Comparison of ENCODE assay signal across 21 cellular contexts in genomic region chr21:26194811-26195251, GRCh38. TPM values are rescaled to one million over a fixed set of nuclear protein-coding genes. Genes with fewer than 3 reads are reported as not detected.
DNase-seq lines count a peak whose midpoint lies in the region; ATAC-seq and TF ChIP-seq lines count a peak whose summit lies in the region.
"Had no signal": no experiment of that assay in that cellular context is flagged by ENCODE, and none has a peak within 500 bp of the region (broad histone marks: within the 10 kb centered on the region; RNA-seq: fewer than 3 reads in every experiment).

No MANE protein-coding gene starts in this region.

- H3K4me3 ChIP-seq in fibroblast of lung (replicated peaks in 1 of 4; ENCODE audit: control extremely low read depth in 1 of 4, insufficient read depth in 1 of 4, low read depth in 3 of 4, low read length in 4 of 4): peak overlapping the region in 1 of 4 experiments; percentile 9
- H3K4me3 ChIP-seq in CD4-positive, alpha-beta memory T cell (ENCODE audit: low read length in 2 of 2): no peak overlapping the region
- H3K4me3 ChIP-seq: SJCRH30, spleen, upper lobe of left lung had no signal

- CTCF ChIA-PET in CD4-positive, alpha-beta memory T cell (lab: Charles Lee; ENCODE audit: partially characterized antibody): interaction anchor here (0.6 kb wide), 1 partner anchor 294 kb away, joined by 4 read pairs; no protein-coding TSS in a partner anchor

- H3K27me3 Mint-ChIP-seq in naive thymus-derived CD8-positive, alpha-beta T cell: peaks cover 0 to 4% (median 0%) of the 10 kb centered on the region in 5 donors
- peaks cover 0 to 2% of the 10 kb centered on the region in 2 donors for H3K27me3 Mint-ChIP-seq in CD4-positive, alpha-beta memory T cell

- H3K9me3 Mint-ChIP-seq in naive thymus-derived CD8-positive, alpha-beta T cell: peaks cover 0 to 1% (median 0%) of the 10 kb centered on the region in 9 donors
- peaks cover 0 to 3% (median 0%) of the 10 kb centered on the region in 8 donors for H3K9me3 Mint-ChIP-seq in CD4-positive, alpha-beta memory T cell
- H3K9me3 Mint-ChIP-seq: activated naive CD4-positive, alpha-beta T cell treated with anti-CD3 and anti-CD28 coated beads, Interleukin-2, amount 10 ng/mL, durations not matched to agents 7 days and 5 days; T-helper 2 cell treated with Interferon-gamma antibody and Interleukin-4, amounts not matched to agents 5 μg/mL and 100 μg/mL, for 36 hours had no signal

- no peaks in the 10 kb centered on the region for H3K36me3 Mint-ChIP-seq in naive thymus-derived CD8-positive, alpha-beta T cell
- no peaks in the 10 kb centered on the region for H3K36me3 Mint-ChIP-seq in CD4-positive, alpha-beta memory T cell
- H3K36me3 Mint-ChIP-seq: activated naive CD4-positive, alpha-beta T cell treated with anti-CD3 and anti-CD28 coated beads, Interleukin-2, amount 10 ng/mL, durations not matched to agents 7 days and 5 days; brain; immature natural killer cell; mesothelial cell of epicardium had no signal

- TF ChIP-seq CTCF in AG09319 (IDR thresholded peaks at IDR 0.05; ENCODE audit: low read depth, low read length) (no peak), fibroblast of lung (conservative IDR thresholded peaks at IDR 0.05 in 1 of 2, IDR thresholded peaks at IDR 0.05 in 1 of 2; ENCODE audit: low read depth in 1 of 2, low read length in 2 of 2) (no peak)

- no peaks in the 10 kb centered on the region for H3K79me2 ChIP-seq in fibroblast of lung (ENCODE audit: control insufficient read depth, insufficient read depth, low read length)

- H3K4me2 ChIP-seq in fibroblast of lung (ENCODE audit: extremely low read depth, insufficient read depth, low read length): peak overlapping the region; percentile 11
- H3K4me2 ChIP-seq: KMS-11 had no signal

- H3K27me3 ChIP-seq in fibroblast of lung (ENCODE audit: control insufficient read depth, insufficient read depth, low read length): peaks cover 1% of the 10 kb centered on the region
- no peaks in the 10 kb centered on the region for H3K27me3 ChIP-seq in CD4-positive, alpha-beta memory T cell (ENCODE audit: insufficient read depth, low read length)
- H3K27me3 ChIP-seq: dorsolateral prefrontal cortex, SJCRH30, spleen, upper lobe of left lung had no signal

- no peak overlapping the region for H3K4me3 Mint-ChIP-seq in naive thymus-derived CD8-positive, alpha-beta T cell
- no peak overlapping the region for H3K4me3 Mint-ChIP-seq in CD4-positive, alpha-beta memory T cell
- H3K4me3 Mint-ChIP-seq: activated naive CD4-positive, alpha-beta T cell treated with anti-CD3 and anti-CD28 coated beads, Interleukin-2, amount 10 ng/mL, durations not matched to agents 7 days and 5 days; brain; immature natural killer cell; mesothelial cell of epicardium; T-helper 2 cell treated with Interferon-gamma antibody and Interleukin-4, amounts not matched to agents 5 μg/mL and 100 μg/mL, for 36 hours had no signal

- no peak for ATAC-seq in naive thymus-derived CD8-positive, alpha-beta T cell
- ATAC-seq: stimulated activated naive CD8-positive, alpha-beta T cell treated with anti-CD3 and anti-CD28 coated beads, Interleukin-15, Interleukin-2, amounts not matched to agents 100 U/mL and 50 U/mL, for 24 hours had no signal

- DNase-seq in AG09319 (ENCODE audit: extremely low read depth, low read depth): peak; percentile 61
- peak; percentile 10 for DNase-seq in NCI-H146 (lab: John Stamatoyannopoulos, UW)
- peak in 1 of 2 donors; percentile 28 for DNase-seq in fibroblast of lung (ENCODE audit: low read depth in 2 of 2)
- peak; percentile 44 for DNase-seq in myocyte (ENCODE audit: low read depth)
- no peak for DNase-seq in DMS153 treated with DMSO at 0.1 percent for 48 hours (lab: John Stamatoyannopoulos, UW; ENCODE audit: unreplicated experiment)
- DNase-seq in NOMO-1 (lab: John Stamatoyannopoulos, UW; ENCODE audit: unreplicated experiment in 2 of 2): no peak
- no peak for DNase-seq in naive thymus-derived CD8-positive, alpha-beta T cell
- DNase-seq in CD4-positive, alpha-beta memory T cell: no peak
- DNase-seq: activated naive CD4-positive, alpha-beta T cell treated with anti-CD3 and anti-CD28 coated beads, Interleukin-2, amount 10 ng/mL, durations not matched to agents 7 days and 5 days; DMS153; dorsolateral prefrontal cortex; immature natural killer cell; occipital lobe; SJCRH30; spleen; stimulated activated naive CD8-positive, alpha-beta T cell treated with anti-CD3 and anti-CD28 coated beads, Interleukin-15, Interleukin-2, amounts not matched to agents 100 U/mL and 50 U/mL, for 24 hours; upper lobe of left lung had no signal

- no peaks in the 10 kb centered on the region for H3K4me1 ChIP-seq in fibroblast of lung (ENCODE audit: control insufficient read depth, extremely low read depth, insufficient read depth, low read length)
- no peaks in the 10 kb centered on the region for H3K4me1 ChIP-seq in CD4-positive, alpha-beta memory T cell (ENCODE audit: insufficient read depth, low read length)
- H3K4me1 ChIP-seq: spleen, upper lobe of left lung had no signal

- POLR2A ChIA-PET in naive thymus-derived CD8-positive, alpha-beta T cell (lab: Charles Lee): no interaction called here
- POLR2A ChIA-PET in CD4-positive, alpha-beta memory T cell (lab: Charles Lee; ENCODE audit: partially characterized antibody): no interaction called here

- H4K20me1 ChIP-seq in fibroblast of lung (ENCODE audit: control insufficient read depth, extremely low read depth, insufficient read depth, low read length): no peaks in the 10 kb centered on the region

- intact Hi-C loops in CD4-positive, alpha-beta memory T cell (cut with micrococcal nuclease): no loop called here

- H3K27ac Mint-ChIP-seq in naive thymus-derived CD8-positive, alpha-beta T cell: no peak overlapping the region
- H3K27ac Mint-ChIP-seq in CD4-positive, alpha-beta memory T cell: no peak overlapping the region
- H3K27ac Mint-ChIP-seq: activated naive CD4-positive, alpha-beta T cell treated with anti-CD3 and anti-CD28 coated beads, Interleukin-2, amount 10 ng/mL, durations not matched to agents 7 days and 5 days; brain; immature natural killer cell; mesothelial cell of epicardium; T-helper 2 cell treated with Interferon-gamma antibody and Interleukin-4, amounts not matched to agents 5 μg/mL and 100 μg/mL, for 36 hours had no signal

- no peak overlapping the region for H3K27ac ChIP-seq in fibroblast of lung (ENCODE audit: insufficient read depth, low read length)
- no peak overlapping the region for H3K27ac ChIP-seq in CD4-positive, alpha-beta memory T cell (ENCODE audit: low read depth, low read length)
- H3K27ac ChIP-seq: dorsolateral prefrontal cortex, KMS-11, SJCRH30, spleen, upper lobe of left lung had no signal

- no peak overlapping the region for H2AFZ ChIP-seq in fibroblast of lung (ENCODE audit: low read length)

- H3K9ac ChIP-seq in fibroblast of lung (ENCODE audit: insufficient read depth, low read length): no peak overlapping the region
- H3K9ac ChIP-seq: KMS-11 had no signal

- no peaks in the 10 kb centered on the region for H3K9me3 ChIP-seq in fibroblast of lung (ENCODE audit: control insufficient read depth, insufficient read depth, low read depth, low read length)
- no peaks in the 10 kb centered on the region for H3K9me3 ChIP-seq in CD4-positive, alpha-beta memory T cell (ENCODE audit: control insufficient read depth in 1 of 2, low read length in 2 of 2)
- H3K9me3 ChIP-seq: SJCRH30, spleen, upper lobe of left lung had no signal

- H3K36me3 ChIP-seq in fibroblast of lung (ENCODE audit: control insufficient read depth, insufficient read depth, low read length): no peaks in the 10 kb centered on the region
- no peaks in the 10 kb centered on the region for H3K36me3 ChIP-seq in CD4-positive, alpha-beta memory T cell (ENCODE audit: insufficient read depth, low read length)
- H3K36me3 ChIP-seq: SJCRH30, spleen, upper lobe of left lung had no signal

- no peaks in the 10 kb centered on the region for H3K4me1 Mint-ChIP-seq in naive thymus-derived CD8-positive, alpha-beta T cell
- no peaks in the 10 kb centered on the region for H3K4me1 Mint-ChIP-seq in CD4-positive, alpha-beta memory T cell
- H3K4me1 Mint-ChIP-seq: activated naive CD4-positive, alpha-beta T cell treated with anti-CD3 and anti-CD28 coated beads, Interleukin-2, amount 10 ng/mL, durations not matched to agents 7 days and 5 days; immature natural killer cell had no signal

RNA-seq across cellular contexts. Expression of gene APP, which starts 24.3 kb away (rescaled TPM):
- total RNA-seq in fibroblast of lung: 569 and 633 TPM in 2 replicates
- polyA plus RNA-seq in fibroblast of lung: 828 and 1,088 TPM in 2 replicates
- 433 and 638 TPM in 2 replicates for polyA plus RNA-seq in fibroblast of lung (2012)
- 281 and 375 TPM in 2 replicates for polyA minus RNA-seq in fibroblast of lung (ENCODE audit: low replicate concordance)
- 568 and 576 TPM in 2 replicates for total RNA-seq in myocyte
- 996 TPM for polyA plus RNA-seq in myocyte (2012)
- total RNA-seq in naive thymus-derived CD8-positive, alpha-beta T cell: 10 to 100 TPM; 31.0 to 33.8 TPM
- polyA plus RNA-seq in naive thymus-derived CD8-positive, alpha-beta T cell: 1 to 10 TPM; 6.9 to 8.7 (median 7.6) TPM
- total RNA-seq in CD4-positive, alpha-beta memory T cell: 10 to 100 TPM; 53.3 to 57.9 TPM
- 10 to 100 TPM in 1 of 2 donors, 1 to 10 TPM in 1; 4.9 to 15.1 TPM for polyA plus RNA-seq in CD4-positive, alpha-beta memory T cell

Comparison
In these comparisons a context has a peak if more than half of its experiments do, and no peak if none do; other contexts are left out.
1. DNase-seq: peak in AG09319 (single experiment), NCI-H146 (single experiment) and myocyte (single experiment); none in DMS153 treated with DMSO at 0.1 percent for 48 hours (single experiment), NOMO-1 (0 of 2), naive thymus-derived CD8-positive, alpha-beta T cell (0 of 10) and CD4-positive, alpha-beta memory T cell (0 of 5).